18 cellular contexts compared by ENCODE assay signal in the genomic region with DNA sequence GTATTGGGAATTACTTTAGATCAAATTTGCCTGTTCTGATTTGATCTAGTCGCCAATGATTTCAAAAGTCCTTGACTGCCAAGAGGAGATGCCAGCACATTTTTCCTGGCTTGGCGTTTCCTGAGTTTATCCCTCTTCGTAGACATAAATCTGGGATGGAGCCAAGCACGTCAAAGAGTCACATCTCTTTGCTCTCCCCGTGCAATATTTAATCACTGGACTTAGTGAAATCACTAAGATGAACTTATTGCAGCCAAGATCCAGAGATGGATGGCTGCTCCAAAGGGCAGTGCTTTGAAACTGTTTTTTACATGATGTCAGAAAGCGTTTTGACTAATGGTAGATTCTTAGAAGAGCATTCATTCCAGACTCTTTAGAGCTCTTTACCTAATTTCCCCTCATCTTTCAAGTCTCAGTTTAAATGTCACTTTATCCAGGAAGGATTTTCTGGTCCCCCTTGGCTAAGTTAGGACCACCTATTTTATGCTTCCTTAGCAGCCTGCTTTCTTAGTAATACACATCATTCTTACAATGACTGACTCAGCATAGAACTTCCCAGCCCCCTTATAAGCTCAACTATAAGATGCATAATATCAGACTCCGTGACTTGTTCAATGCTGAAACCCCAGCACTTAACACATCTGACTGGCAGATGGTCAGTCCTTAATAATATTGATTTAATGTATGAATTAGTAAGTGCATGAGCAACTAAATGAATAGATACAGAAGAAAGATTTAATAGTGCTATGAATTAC.
DNase-seq lines count a peak whose midpoint lies in the region; ATAC-seq and TF ChIP-seq lines count a peak whose summit lies in the region.
"Had no signal": no experiment of that assay in that cellular context is flagged by ENCODE, and none has a peak within 500 bp of the region (broad histone marks: within the 10 kb centered on the region; RNA-seq: fewer than 3 reads in every experiment).

No MANE protein-coding gene starts in this region.

- H3K27ac ChIP-seq in IMR-90 (ENCODE audit: insufficient read depth, low read length) (no peak overlapping the region), osteoblast (ENCODE audit: low read depth, low read length) (peak overlapping the region; percentile 42), vagina (no peak overlapping the region)
- H3K27ac ChIP-seq: left ventricle myocardium inferior, WERI-Rb-1 had no signal

- DNase-seq in AG20443 (ENCODE audit: low spot score) (peak; percentile 55), IMR-90 (peak; percentile 35), chondrocyte (ENCODE audit: low spot score) (no peak), osteoblast (ENCODE audit: insufficient read length, low spot score, missing footprints) (peak; percentile 29), vagina (ENCODE audit: extremely low spot score in 2 of 2) (no peak), GM19238 (ENCODE audit: insufficient read length, low spot score) (no peak)
- DNase-seq in naive thymus-derived CD8-positive, alpha-beta T cell, result no peak
- DNase-seq in activated CD4-positive, alpha-beta T cell treated with anti-CD3 and anti-CD28 coated beads for 36 hours, result no peak
- DNase-seq: BE2C; DMS153; H9; left ventricle myocardium inferior; NCI-H1436; right cardiac atrium; stimulated activated CD4-positive, alpha-beta T cell treated with anti-CD3 and anti-CD28 coated beads, Interleukin-4, amount 100 ng/mL, for 1 hour; T-cell; WERI-Rb-1 had no signal

- H3K9me1 ChIP-seq in IMR-90 (ENCODE audit: insufficient read depth, low read length), result peaks cover 5% of the 10 kb centered on the region

- H3K27ac Mint-ChIP-seq in chondrocyte (ENCODE audit: unreplicated experiment), result peak overlapping the region; percentile 37
- no peak overlapping the region for H3K27ac Mint-ChIP-seq in naive thymus-derived CD8-positive, alpha-beta T cell
- no peak overlapping the region for H3K27ac Mint-ChIP-seq in activated CD4-positive, alpha-beta T cell treated with anti-CD3 and anti-CD28 coated beads for 36 hours
- H3K27ac Mint-ChIP-seq: activated T-helper 2 cell treated with anti-CD3 and anti-CD28 coated beads, Interferon-gamma antibody, Interleukin-2, Interleukin-4, amounts not matched to agents 10 μg/mL and 5 μg/mL and 100 μg/mL, durations not matched to agents 14 hours and 24 hours and 36 hours; H9; T-cell had no signal

- TF ChIP-seq RAD21 in IMR-90 (IDR thresholded peaks at IDR 0.05; ENCODE audit: low read length), result no peak

- dilution Hi-C loops in IMR-90 (cut with HindIII; ENCODE audit: low sequenced_read_pairs, unreplicated experiment), result loop anchor here (25.0 kb wide), 1 partner anchor 494 kb away; no protein-coding TSS in a partner anchor

- no peaks in the 10 kb centered on the region for H3K27me3 Mint-ChIP-seq in chondrocyte (ENCODE audit: low read depth)
- H3K27me3 Mint-ChIP-seq in naive thymus-derived CD8-positive, alpha-beta T cell, result peaks cover 0 to 8% (median 0%) of the 10 kb centered on the region in 5 donors
- H3K27me3 Mint-ChIP-seq in activated CD4-positive, alpha-beta T cell treated with anti-CD3 and anti-CD28 coated beads for 36 hours, result no peaks in the 10 kb centered on the region
- H3K27me3 Mint-ChIP-seq: T-cell had no signal

- no peak overlapping the region; the same call in 2 of the 3 replicates for H2BK15ac ChIP-seq in IMR-90 (ENCODE audit: low read depth, low read length)

- no TSS peak for BruUV-seq in IMR-90 (replicated peaks; lab: Mats Ljungman, UMichigan)

- H3K4me3 Mint-ChIP-seq in chondrocyte (ENCODE audit: unreplicated experiment), result no peak overlapping the region
- H3K4me3 Mint-ChIP-seq in naive thymus-derived CD8-positive, alpha-beta T cell, result no peak overlapping the region
- H3K4me3 Mint-ChIP-seq in activated CD4-positive, alpha-beta T cell treated with anti-CD3 and anti-CD28 coated beads for 36 hours, result no peak overlapping the region
- H3K4me3 Mint-ChIP-seq: H9, T-cell had no signal

- ATAC-seq in IMR-90 (ENCODE audit: low read depth), result no peak
- ATAC-seq in naive thymus-derived CD8-positive, alpha-beta T cell, result no peak
- ATAC-seq in activated CD4-positive, alpha-beta T cell treated with anti-CD3 and anti-CD28 coated beads for 36 hours, result no peak
- ATAC-seq: right cardiac atrium, T-cell had no signal

- no peak overlapping the region for H2AFZ ChIP-seq in IMR-90 (replicated peaks; ENCODE audit: low read length, poor library complexity)
- peak overlapping the region; percentile 42 for H2AFZ ChIP-seq in osteoblast (ENCODE audit: low read length)

- no peak overlapping the region for H4K5ac ChIP-seq in IMR-90 (ENCODE audit: low read depth, low read length)

- H4K8ac ChIP-seq in IMR-90 (ENCODE audit: low read depth in 2 of 2, low read length in 2 of 2), result no peak overlapping the region

- H2BK120ac ChIP-seq in IMR-90 (ENCODE audit: low read depth, low read length), result peak overlapping the region; percentile 11; the same call in 1 of the 2 replicates

- H3K56ac ChIP-seq in IMR-90 (ENCODE audit: extremely low read depth, insufficient read depth, low read length), result no peak overlapping the region

- H2AK5ac ChIP-seq in IMR-90 (ENCODE audit: low read depth, low read length), result no peak overlapping the region

- H3K79me2 ChIP-seq in osteoblast (ENCODE audit: insufficient read depth, low read length), result no peaks in the 10 kb centered on the region

- peak overlapping the region; percentile 25 for H3K14ac ChIP-seq in IMR-90 (replicated peaks; ENCODE audit: low read depth, low read length)

- peak overlapping the region; percentile 49; the same call in 1 of the 2 replicates for H3K4me2 ChIP-seq in IMR-90 (ENCODE audit: low read depth, low read length)
- H3K4me2 ChIP-seq in osteoblast (ENCODE audit: insufficient read depth, low read length), result peak overlapping the region; percentile 65

- peak overlapping the region; percentile 63; the same call in 1 of the 2 replicates for H3K4ac ChIP-seq in IMR-90 (ENCODE audit: low read depth, low read length)

- no peaks in the 10 kb centered on the region for H3K36me3 ChIP-seq in IMR-90 (ENCODE audit: control insufficient read depth, insufficient read depth, low read length)
- H3K36me3 ChIP-seq in osteoblast (ENCODE audit: insufficient read depth, low read length), result no peaks in the 10 kb centered on the region
- H3K36me3 ChIP-seq in vagina, result no peaks in the 10 kb centered on the region
- H3K36me3 ChIP-seq: BE2C, left ventricle myocardium inferior, WERI-Rb-1 had no signal

- H3K9me3 ChIP-seq in IMR-90 (ENCODE audit: control insufficient read depth, insufficient read depth, low read length), result no peaks in the 10 kb centered on the region
- no peaks in the 10 kb centered on the region for H3K9me3 ChIP-seq in osteoblast (ENCODE audit: low read depth, low read length)
- no peaks in the 10 kb centered on the region for H3K9me3 ChIP-seq in vagina
- H3K9me3 ChIP-seq: BE2C, left ventricle myocardium inferior had no signal

- H4K91ac ChIP-seq in IMR-90 (ENCODE audit: insufficient read depth, low read depth, low read length), result no peak overlapping the region

- peaks cover 37% of the 10 kb centered on the region for H3K4me1 Mint-ChIP-seq in chondrocyte (ENCODE audit: low read depth)
- peaks cover 0 to 3% (median 0%) of the 10 kb centered on the region in 4 donors for H3K4me1 Mint-ChIP-seq in naive thymus-derived CD8-positive, alpha-beta T cell
- H3K4me1 Mint-ChIP-seq in activated CD4-positive, alpha-beta T cell treated with anti-CD3 and anti-CD28 coated beads for 36 hours, result no peaks in the 10 kb centered on the region
- H3K4me1 Mint-ChIP-seq: H9, T-cell had no signal

- H3K18ac ChIP-seq in IMR-90 (ENCODE audit: low read depth, low read length), result no peak overlapping the region

- H3K9me3 Mint-ChIP-seq in chondrocyte (ENCODE audit: low read depth), result no peaks in the 10 kb centered on the region
- peaks cover 0 to 14% (median 3%) of the 10 kb centered on the region in 9 donors for H3K9me3 Mint-ChIP-seq in naive thymus-derived CD8-positive, alpha-beta T cell
- H3K9me3 Mint-ChIP-seq in activated CD4-positive, alpha-beta T cell treated with anti-CD3 and anti-CD28 coated beads for 36 hours (ENCODE audit: low read depth), result peaks cover 2% of the 10 kb centered on the region
- H3K9me3 Mint-ChIP-seq: activated T-helper 2 cell treated with anti-CD3 and anti-CD28 coated beads, Interferon-gamma antibody, Interleukin-2, Interleukin-4, amounts not matched to agents 10 μg/mL and 5 μg/mL and 100 μg/mL, durations not matched to agents 14 hours and 24 hours and 36 hours; H9 had no signal

- no CpG with 5 or more reads among the region's 7 CpGs for WGBS in IMR-90 (ENCODE audit: extremely low coverage in 2 of 2, insufficient read length in 1 of 2), 2 experiments

- peak overlapping the region; percentile 59 for H2BK20ac ChIP-seq in IMR-90 (ENCODE audit: low read depth, low read length)

- H3K4me1 ChIP-seq in IMR-90 (ENCODE audit: control insufficient read depth, insufficient read depth, low read length) (peaks cover 9% of the 10 kb centered on the region), osteoblast (ENCODE audit: insufficient read depth, low read length) (peaks cover 25% of the 10 kb centered on the region), vagina (no peaks in the 10 kb centered on the region)
- H3K4me1 ChIP-seq: BE2C, left ventricle myocardium inferior had no signal

- intact Hi-C loops in IMR-90 (cut with micrococcal nuclease), result no loop called here
- intact Hi-C loops in vagina (cut with DNase I), result no loop called here
- intact Hi-C loops in activated CD4-positive, alpha-beta T cell treated with anti-CD3 and anti-CD28 coated beads for 36 hours (cut with DNase I, micrococcal nuclease), result no loop called here

- H3K79me1 ChIP-seq in IMR-90 (ENCODE audit: low read depth in 1 of 2, low read length in 2 of 2), result no peaks in the 10 kb centered on the region

- in situ Hi-C loops in IMR-90 (cut with MboI; ENCODE audit: low sequenced_read_pairs), result no loop called here

- CTCF ChIA-PET in IMR-90 (lab: Yijun Ruan, JAX), result no interaction called here
- CTCF ChIA-PET in activated CD4-positive, alpha-beta T cell treated with anti-CD3 and anti-CD28 coated beads for 36 hours (lab: Charles Lee), result no interaction called here

- POLR2A ChIA-PET in IMR-90 (lab: Charles Lee; ENCODE audit: unreplicated experiment), result no interaction called here
- POLR2A ChIA-PET in naive thymus-derived CD8-positive, alpha-beta T cell (lab: Charles Lee), result no interaction called here
- POLR2A ChIA-PET in activated CD4-positive, alpha-beta T cell treated with anti-CD3 and anti-CD28 coated beads for 36 hours (lab: Charles Lee), result no interaction called here

- no peak for TF ChIP-seq POLR2A in IMR-90 (IDR thresholded peaks at IDR 0.05; ENCODE audit: low read depth, low read length)
- no peak for TF ChIP-seq POLR2A in vagina (IDR thresholded peaks at IDR 0.05)

- H3K4me3 ChIP-seq in IMR-90 (ENCODE audit: insufficient read depth, low read depth, low read length) (no peak overlapping the region), osteoblast (ENCODE audit: insufficient read depth, low read length) (peak overlapping the region; percentile 26), vagina (no peak overlapping the region)
- H3K4me3 ChIP-seq: left ventricle myocardium inferior had no signal

- H3K36me3 Mint-ChIP-seq in chondrocyte (ENCODE audit: low read depth), result peaks cover 2% of the 10 kb centered on the region
- H3K36me3 Mint-ChIP-seq in naive thymus-derived CD8-positive, alpha-beta T cell, result no peaks in the 10 kb centered on the region
- no peaks in the 10 kb centered on the region for H3K36me3 Mint-ChIP-seq in activated CD4-positive, alpha-beta T cell treated with anti-CD3 and anti-CD28 coated beads for 36 hours (ENCODE audit: low read depth)
- H3K36me3 Mint-ChIP-seq: T-cell had no signal

- H3K23ac ChIP-seq in IMR-90 (ENCODE audit: low read depth, low read length), result no peak overlapping the region

- H2AK9ac ChIP-seq in IMR-90 (replicated peaks; ENCODE audit: low read depth, low read length, poor library complexity), result no peak overlapping the region

- H3K27me3 ChIP-seq in IMR-90 (ENCODE audit: control insufficient read depth, insufficient read depth, low read length), result no peaks in the 10 kb centered on the region
- H3K27me3 ChIP-seq in osteoblast (ENCODE audit: insufficient read depth, low read length), result no peaks in the 10 kb centered on the region
- no peaks in the 10 kb centered on the region for H3K27me3 ChIP-seq in vagina
- H3K27me3 ChIP-seq: BE2C had no signal

- TF ChIP-seq CTCF in IMR-90 (conservative IDR thresholded peaks at IDR 0.05; ENCODE audit: low read depth, low read length) (no peak), chondrocyte (IDR thresholded peaks at IDR 0.05) (no peak), osteoblast (IDR thresholded peaks at IDR 0.05; ENCODE audit: extremely low read depth, low read depth, low read length) (no peak), vagina (IDR thresholded peaks at IDR 0.05) (no peak)

- H4K20me1 ChIP-seq in IMR-90 (ENCODE audit: insufficient read depth, low read length) (no peaks in the 10 kb centered on the region), osteoblast (ENCODE audit: insufficient read depth, low read length) (no peaks in the 10 kb centered on the region)

- no peak overlapping the region for H2BK5ac ChIP-seq in IMR-90 (ENCODE audit: low read depth, low read length, poor library complexity, severe bottlenecking)

- H3K9ac ChIP-seq in IMR-90 (ENCODE audit: low read depth, low read length), result no peak overlapping the region

Comparison
In these comparisons a context has a peak if more than half of its experiments do, and no peak if none do; other contexts are left out.
1. DNase-seq: peak in AG20443 (single experiment), IMR-90 (single experiment) and osteoblast (single experiment); none in chondrocyte (single experiment), vagina (0 of 2), GM19238 (single experiment), naive thymus-derived CD8-positive, alpha-beta T cell (0 of 10) and activated CD4-positive, alpha-beta T cell treated with anti-CD3 and anti-CD28 coated beads for 36 hours (single experiment).